1 cellular context compared by ENCODE assay signal in genomic region chr16:4141604-4142003, GRCh38.
TF ChIP-seq lines count a peak whose summit lies in the region.

No MANE protein-coding gene starts in this region.

TF ChIP-seq in GM23338, 12 proteins besides CTCF, POLR2A, EP300 and RAD21 (continued from another document):
- TF ChIP-seq, protein P1, sequence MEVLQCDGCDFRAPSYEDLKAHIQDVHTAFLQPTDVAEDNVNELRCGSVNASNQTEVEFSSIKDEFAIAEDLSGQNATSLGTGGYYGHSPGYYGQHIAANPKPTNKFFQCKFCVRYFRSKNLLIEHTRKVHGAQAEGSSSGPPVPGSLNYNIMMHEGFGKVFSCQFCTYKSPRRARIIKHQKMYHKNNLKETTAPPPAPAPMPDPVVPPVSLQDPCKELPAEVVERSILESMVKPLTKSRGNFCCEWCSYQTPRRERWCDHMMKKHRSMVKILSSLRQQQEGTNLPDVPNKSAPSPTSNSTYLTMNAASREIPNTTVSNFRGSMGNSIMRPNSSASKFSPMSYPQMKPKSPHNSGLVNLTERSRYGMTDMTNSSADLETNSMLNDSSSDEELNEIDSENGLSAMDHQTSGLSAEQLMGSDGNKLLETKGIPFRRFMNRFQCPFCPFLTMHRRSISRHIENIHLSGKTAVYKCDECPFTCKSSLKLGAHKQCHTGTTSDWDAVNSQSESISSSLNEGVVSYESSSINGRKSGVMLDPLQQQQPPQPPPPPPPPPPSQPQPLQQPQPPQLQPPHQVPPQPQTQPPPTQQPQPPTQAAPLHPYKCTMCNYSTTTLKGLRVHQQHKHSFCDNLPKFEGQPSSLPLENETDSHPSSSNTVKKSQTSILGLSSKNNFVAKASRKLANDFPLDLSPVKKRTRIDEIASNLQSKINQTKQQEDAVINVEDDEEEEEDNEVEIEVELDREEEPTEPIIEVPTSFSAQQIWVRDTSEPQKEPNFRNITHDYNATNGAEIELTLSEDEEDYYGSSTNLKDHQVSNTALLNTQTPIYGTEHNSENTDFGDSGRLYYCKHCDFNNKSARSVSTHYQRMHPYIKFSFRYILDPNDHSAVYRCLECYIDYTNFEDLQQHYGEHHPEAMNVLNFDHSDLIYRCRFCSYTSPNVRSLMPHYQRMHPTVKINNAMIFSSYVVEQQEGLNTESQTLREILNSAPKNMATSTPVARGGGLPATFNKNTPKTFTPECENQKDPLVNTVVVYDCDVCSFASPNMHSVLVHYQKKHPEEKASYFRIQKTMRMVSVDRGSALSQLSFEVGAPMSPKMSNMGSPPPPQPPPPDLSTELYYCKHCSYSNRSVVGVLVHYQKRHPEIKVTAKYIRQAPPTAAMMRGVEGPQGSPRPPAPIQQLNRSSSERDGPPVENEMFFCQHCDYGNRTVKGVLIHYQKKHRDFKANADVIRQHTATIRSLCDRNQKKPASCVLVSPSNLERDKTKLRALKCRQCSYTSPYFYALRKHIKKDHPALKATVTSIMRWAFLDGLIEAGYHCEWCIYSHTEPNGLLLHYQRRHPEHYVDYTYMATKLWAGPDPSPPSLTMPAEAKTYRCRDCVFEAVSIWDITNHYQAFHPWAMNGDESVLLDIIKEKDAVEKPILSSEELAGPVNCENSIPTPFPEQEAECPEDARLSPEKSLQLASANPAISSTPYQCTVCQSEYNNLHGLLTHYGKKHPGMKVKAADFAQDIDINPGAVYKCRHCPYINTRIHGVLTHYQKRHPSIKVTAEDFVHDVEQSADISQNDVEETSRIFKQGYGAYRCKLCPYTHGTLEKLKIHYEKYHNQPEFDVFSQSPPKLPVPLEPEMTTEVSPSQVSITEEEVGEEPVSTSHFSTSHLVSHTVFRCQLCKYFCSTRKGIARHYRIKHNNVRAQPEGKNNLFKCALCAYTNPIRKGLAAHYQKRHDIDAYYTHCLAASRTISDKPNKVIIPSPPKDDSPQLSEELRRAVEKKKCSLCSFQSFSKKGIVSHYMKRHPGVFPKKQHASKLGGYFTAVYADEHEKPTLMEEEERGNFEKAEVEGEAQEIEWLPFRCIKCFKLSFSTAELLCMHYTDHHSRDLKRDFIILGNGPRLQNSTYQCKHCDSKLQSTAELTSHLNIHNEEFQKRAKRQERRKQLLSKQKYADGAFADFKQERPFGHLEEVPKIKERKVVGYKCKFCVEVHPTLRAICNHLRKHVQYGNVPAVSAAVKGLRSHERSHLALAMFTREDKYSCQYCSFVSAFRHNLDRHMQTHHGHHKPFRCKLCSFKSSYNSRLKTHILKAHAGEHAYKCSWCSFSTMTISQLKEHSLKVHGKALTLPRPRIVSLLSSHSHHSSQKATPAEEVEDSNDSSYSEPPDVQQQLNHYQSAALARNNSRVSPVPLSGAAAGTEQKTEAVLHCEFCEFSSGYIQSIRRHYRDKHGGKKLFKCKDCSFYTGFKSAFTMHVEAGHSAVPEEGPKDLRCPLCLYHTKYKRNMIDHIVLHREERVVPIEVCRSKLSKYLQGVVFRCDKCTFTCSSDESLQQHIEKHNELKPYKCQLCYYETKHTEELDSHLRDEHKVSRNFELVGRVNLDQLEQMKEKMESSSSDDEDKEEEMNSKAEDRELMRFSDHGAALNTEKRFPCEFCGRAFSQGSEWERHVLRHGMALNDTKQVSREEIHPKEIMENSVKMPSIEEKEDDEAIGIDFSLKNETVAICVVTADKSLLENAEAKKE (CRISPR knock-in tag; IDR thresholded peaks at IDR 0.05) = no peak
- TF ChIP-seq NANOG (IDR thresholded peaks at IDR 0.05; ENCODE audit: borderline replicate concordance) (no peak), REST (IDR thresholded peaks at IDR 0.05; ENCODE audit: unreplicated experiment) (no peak), JUNB (IDR thresholded peaks at IDR 0.05; ENCODE audit: unreplicated experiment) (no peak), ZNF331 (CRISPR knock-in tag; IDR thresholded peaks at IDR 0.05; ENCODE audit: low read depth) (no peak), EZH2phosphoT487 (IDR thresholded peaks at IDR 0.05; ENCODE audit: unreplicated experiment) (no peak), POLR2AphosphoS5 (IDR thresholded peaks at IDR 0.05; ENCODE audit: low read depth) (no peak), ZNF114 (CRISPR knock-in tag; IDR thresholded peaks at IDR 0.05) (no peak)
- TF ChIP-seq, protein P2, sequence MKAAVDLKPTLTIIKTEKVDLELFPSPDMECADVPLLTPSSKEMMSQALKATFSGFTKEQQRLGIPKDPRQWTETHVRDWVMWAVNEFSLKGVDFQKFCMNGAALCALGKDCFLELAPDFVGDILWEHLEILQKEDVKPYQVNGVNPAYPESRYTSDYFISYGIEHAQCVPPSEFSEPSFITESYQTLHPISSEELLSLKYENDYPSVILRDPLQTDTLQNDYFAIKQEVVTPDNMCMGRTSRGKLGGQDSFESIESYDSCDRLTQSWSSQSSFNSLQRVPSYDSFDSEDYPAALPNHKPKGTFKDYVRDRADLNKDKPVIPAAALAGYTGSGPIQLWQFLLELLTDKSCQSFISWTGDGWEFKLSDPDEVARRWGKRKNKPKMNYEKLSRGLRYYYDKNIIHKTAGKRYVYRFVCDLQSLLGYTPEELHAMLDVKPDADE (IDR thresholded peaks at IDR 0.05) = no peak
TF ChIP-seq in GM23338: peak in this region for 0.
